ENCODE assay signal across 18 cellular contexts in genomic region chrX:119150163-119151135, GRCh38. TPM values are rescaled to one million over a fixed set of nuclear protein-coding genes. Genes with fewer than 3 reads are reported as not detected.
"Had no signal": no experiment of that assay in that cellular context is flagged by ENCODE, and none has a peak within 500 bp of the region (broad histone marks: within the 10 kb centered on the region; RNA-seq: fewer than 3 reads in every experiment).

No MANE protein-coding gene starts in this region.

- H3K4me1 ChIP-seq: stomach had no signal

- DNase-seq: activated CD4-positive, CD25-positive, alpha-beta regulatory T cell treated with anti-CD3 and anti-CD28 coated beads, Interleukin-2, amount 50 U/mL, for 72 hours; activated naive CD8-positive, alpha-beta T cell treated with anti-CD3 and anti-CD28 coated beads, Interleukin-2, amount 10 ng/mL, durations not matched to agents 7 days and 5 days; dermis blood vessel endothelial cell; foreskin melanocyte; left colon; mammary epithelial cell; naive thymus-derived CD4-positive, alpha-beta T cell; right lobe of liver; stimulated activated CD4-positive, alpha-beta T cell treated with anti-CD3 and anti-CD28 coated beads, Interleukin-1b, Interleukin-23, amount 100 ng/mL, for 48 hours; stomach had no signal

- H3K9me3 ChIP-seq: right lobe of liver, stomach, thoracic aorta had no signal

- ATAC-seq: left colon; naive thymus-derived CD4-positive, alpha-beta T cell; right lobe of liver had no signal

- H3K4me3 ChIP-seq: right lobe of liver, stomach, thoracic aorta had no signal

- H3K36me3 ChIP-seq: right lobe of liver, stomach, thoracic aorta had no signal

- H3K27ac ChIP-seq: epithelial cell of prostate, right lobe of liver, stomach, thoracic aorta had no signal

RNA-seq across cellular contexts. Expression of gene KIAA1210, which starts 22.8 kb away (rescaled TPM):
- total RNA-seq: activated CD8-positive, alpha-beta memory T cell treated with anti-CD3 and anti-CD28 coated beads for 36 hours; activated naive CD8-positive, alpha-beta T cell treated with anti-CD3 and anti-CD28 coated beads, Interleukin-2, amount 10 ng/mL, durations not matched to agents 7 days and 5 days; activated T-helper 1 cell treated with anti-CD3 and anti-CD28 coated beads, Interleukin-12 subunit alpha, Interleukin-12 subunit beta, Interleukin-2, Interleukin-4 antibody, amounts not matched to agents 30 ng/mL and 10 ng/mL and 1 ng/mL, durations not matched to agents 14 hours and 24 hours and 36 hours; chondrocyte; dermis blood vessel endothelial cell; fibroblast of lung; left colon; mononuclear cell; naive thymus-derived CD4-positive, alpha-beta T cell; progenitor cell of endocrine pancreas; thoracic aorta had no signal
- polyA plus RNA-seq: fibroblast of lung; mammary epithelial cell; naive thymus-derived CD4-positive, alpha-beta T cell; stomach had no signal
